ENCODE assay signal across 14 cellular contexts in genomic region chr19:23203841-23204344, GRCh38. TPM values are rescaled to one million over a fixed set of nuclear protein-coding genes. Genes with fewer than 3 reads are reported as not detected.
DNase-seq lines count a peak whose midpoint lies in the region; ATAC-seq and TF ChIP-seq lines count a peak whose summit lies in the region.
"Had no signal": no experiment of that assay in that cellular context is flagged by ENCODE, and none has a peak within 500 bp of the region (broad histone marks: within the 10 kb centered on the region; RNA-seq: fewer than 3 reads in every experiment).

No MANE protein-coding gene starts in this region.

- H3K79me2 ChIP-seq in osteoblast (ENCODE audit: insufficient read depth, low read length): no peaks in the 10 kb centered on the region

- H3K9me3 ChIP-seq in osteoblast (ENCODE audit: low read depth, low read length): no peaks in the 10 kb centered on the region
- no peaks in the 10 kb centered on the region for H3K9me3 ChIP-seq in aorta (ENCODE audit: control insufficient read depth, low read length)

- intact Hi-C loops in Right ventricle myocardium inferior (cut with DNase I) (no loop called here), cardiac septum (cut with DNase I) (no loop called here), head of caudate nucleus (cut with DNase I) (no loop called here), aorta (cut with DNase I) (no loop called here)

- TF ChIP-seq CTCF in osteoblast (IDR thresholded peaks at IDR 0.05; ENCODE audit: extremely low read depth, low read depth, low read length): no peak

- no peaks in the 10 kb centered on the region for H4K20me1 ChIP-seq in osteoblast (ENCODE audit: insufficient read depth, low read length)

- peak overlapping the region; percentile 45 for H3K4me2 ChIP-seq in osteoblast (ENCODE audit: insufficient read depth, low read length)

- DNase-seq in Right ventricle myocardium inferior (ENCODE audit: missing footprints) (no peak), cardiac septum (ENCODE audit: low spot score) (no peak), head of caudate nucleus (peak in 31 of 42 donors; percentile 0 to 48 (median 17)), osteoblast (ENCODE audit: insufficient read length, low spot score, missing footprints) (peak; percentile 25), aorta (peak; percentile 56 to 78), NCI-H446 treated with DMSO at 0.1 percent for 48 hours (lab: John Stamatoyannopoulos, UW) (no peak), NAMALWA (ENCODE audit: low spot score) (no peak)
- DNase-seq: DMS79, NCI-H1105, NCI-H510A treated with DMSO at 0.1 percent for 48 hours, occipital lobe had no signal

- 4% methylated on average over 39 of the region's 39 CpGs for WGBS in aorta, 2 donors

- H3K27me3 ChIP-seq in osteoblast (ENCODE audit: insufficient read depth, low read length): no peaks in the 10 kb centered on the region
- H3K27me3 ChIP-seq in aorta (ENCODE audit: control insufficient read depth in 1 of 2, insufficient read depth in 2 of 2, low read length in 1 of 2): no peaks in the 10 kb centered on the region

- H3K27ac ChIP-seq in osteoblast (ENCODE audit: low read depth, low read length): no peak overlapping the region
- H3K27ac ChIP-seq in aorta (ENCODE audit: low read depth in 1 of 2, low read length in 2 of 2): peak overlapping the region in 1 of 2 donors; percentile 4
- H3K27ac ChIP-seq: RWPE1 had no signal

- H3K4me1 ChIP-seq in osteoblast (ENCODE audit: insufficient read depth, low read length) (no peaks in the 10 kb centered on the region), aorta (ENCODE audit: control insufficient read depth in 1 of 2, insufficient read depth in 2 of 2, low read length in 2 of 2) (peaks cover 0 to 1% of the 10 kb centered on the region in 2 donors)

- H3K36me3 ChIP-seq in osteoblast (ENCODE audit: insufficient read depth, low read length): no peaks in the 10 kb centered on the region
- no peaks in the 10 kb centered on the region for H3K36me3 ChIP-seq in aorta (ENCODE audit: control insufficient read depth in 1 of 2, insufficient read depth in 2 of 2, low read length in 1 of 2)

- H3K4me3 ChIP-seq in osteoblast (ENCODE audit: insufficient read depth, low read length) (peak overlapping the region; percentile 61), aorta (ENCODE audit: low read length in 2 of 2) (no peak overlapping the region)

- ATAC-seq in Right ventricle myocardium inferior (peak; percentile 75), aorta (ENCODE audit: low FRiP score) (no peak), HG02970 (IDR thresholded peaks at IDR 0.05; ENCODE audit: low FRiP score, unreplicated experiment) (no peak)
- ATAC-seq: activated T-helper 17 cell treated with anti-CD3 and anti-CD28 coated beads, Interleukin-2, amount 50 U/mL, for 72 hours had no signal

- H2AFZ ChIP-seq in osteoblast (ENCODE audit: low read length): peak overlapping the region; percentile 83

RNA-seq across cellular contexts. Expression of gene ZNF724, which starts 46.3 kb away (rescaled TPM):
- total RNA-seq in Right ventricle myocardium inferior (1.3 TPM), cardiac septum (0.81 TPM), osteoblast (2.5 and 4.1 TPM in 2 replicates), aorta (1 to 10 TPM in 1 of 2 donors, under 1 TPM in 1; 0.94 to 2.6 TPM)
- 1 to 10 TPM in 1 of 2 donors, not detected in 1; 2.8 TPM for polyA plus RNA-seq in aorta

Comparison
In these comparisons a context has a peak if more than half of its experiments do, and no peak if none do; other contexts are left out.
1. DNase-seq: peak in head of caudate nucleus (31 of 42), osteoblast (single experiment) and aorta (2 of 2); none in Right ventricle myocardium inferior (single experiment), cardiac septum (single experiment), NCI-H446 treated with DMSO at 0.1 percent for 48 hours (single experiment) and NAMALWA (single experiment).